In genomic region chr9:105244996-105245719, GRCh38 we compare ENCODE assay signal across 8 cellular contexts. TPM values are rescaled to one million over a fixed set of nuclear protein-coding genes. Genes with fewer than 3 reads are reported as not detected.
DNase-seq lines count a peak whose midpoint lies in the region; ATAC-seq and TF ChIP-seq lines count a peak whose summit lies in the region.

No MANE protein-coding gene starts in this region.

- peak in 1 of 2 donors; percentile 46 for TF ChIP-seq EP300 in tibial nerve (IDR thresholded peaks at IDR 0.05)

- peaks cover 19 to 20% of the 10 kb centered on the region in 2 experiments for H3K4me1 ChIP-seq in neutrophil (ENCODE audit: control insufficient read depth in 1 of 2, insufficient read depth in 1 of 2, low read depth in 1 of 2, low read length in 1 of 2)
- H3K4me1 ChIP-seq in tibial nerve = peaks cover 0 to 59% (median 19%) of the 10 kb centered on the region in 4 donors

- H3K4me3 ChIP-seq in neutrophil (ENCODE audit: low read depth in 1 of 2, low read length in 1 of 2) (peak overlapping the region; percentile 76 to 78), tibial nerve (peak overlapping the region; percentile 62 to 84 (median 72))

- H3K9me3 ChIP-seq in neutrophil = no peaks in the 10 kb centered on the region
- peaks cover 0 to 9% (median 2%) of the 10 kb centered on the region in 4 donors for H3K9me3 ChIP-seq in tibial nerve

- H3K27ac ChIP-seq in neutrophil (peak overlapping the region; percentile 84), tibial nerve (peak overlapping the region; percentile 65 to 91 (median 86))

- TF ChIP-seq CTCF in neutrophil (IDR thresholded peaks at IDR 0.05) (no peak), tibial nerve (IDR thresholded peaks at IDR 0.05) (peak in 1 of 5 experiments; percentile 15)

- DNase-seq in C1 segment of cervical spinal cord (lab: John Stamatoyannopoulos, UW) (peak in 13 of 14 donors; percentile 15 to 81 (median 55)), HPDE6-E6E7 (ENCODE audit: extremely low spot score) (peak; percentile 54), RPMI7951 (ENCODE audit: low read depth) (peak; percentile 56), germinal center (ENCODE audit: low spot score) (peak; percentile 36), tibial nerve (ENCODE audit: low spot score in 2 of 2) (no peak)
- DNase-seq in activated naive CD4-positive, alpha-beta T cell treated with Interleukin-2 at 50 U/mL for 16 hours = peak; percentile 41

- 0 to 1% methylated on average over 33 to 53 of the region's 53 CpGs for WGBS in tibial nerve, 2 donors

- H3K27me3 ChIP-seq in neutrophil (no peaks in the 10 kb centered on the region), tibial nerve (no peaks in the 10 kb centered on the region)

- TF ChIP-seq POLR2A in tibial nerve (IDR thresholded peaks at IDR 0.05) = no peak

- H3K36me3 ChIP-seq in neutrophil (no peaks in the 10 kb centered on the region), tibial nerve (no peaks in the 10 kb centered on the region)

- ATAC-seq in GM19397 (IDR thresholded peaks at IDR 0.05; ENCODE audit: unreplicated experiment) = peak; percentile 7

RNA-seq across cellular contexts. Expression of gene SLC44A1, which starts 0.7 kb away (rescaled TPM):
- 49.6 and 50.3 TPM in 2 replicates for total RNA-seq in RPMI7951 (2014; rRNA removed; shearing (Covaris generic))
- 10 to 100 TPM; 45.3 to 74.9 (median 67.7) TPM for total RNA-seq in tibial nerve

Comparison
In these comparisons a context has a peak if more than half of its experiments do, and no peak if none do; other contexts are left out.
1. DNase-seq: peak in C1 segment of cervical spinal cord (13 of 14), HPDE6-E6E7 (single experiment), RPMI7951 (single experiment), activated naive CD4-positive, alpha-beta T cell treated with Interleukin-2 at 50 U/mL for 16 hours (single experiment) and germinal center (single experiment); none in tibial nerve (0 of 2).